ENCODE assay signal across 1 cellular context in genomic region chr2:154462634-154463033, GRCh38.
TF ChIP-seq lines count a peak whose summit lies in the region.

No MANE protein-coding gene starts in this region.

TF ChIP-seq in HepG2, 621 proteins besides CTCF, POLR2A, EP300 and RAD21 (continued from another document and continues in another):
- TF ChIP-seq ZNF362 (CRISPR knock-in tag; IDR thresholded peaks at IDR 0.05; ENCODE audit: borderline replicate concordance) (peak; percentile 96), HOXD1 (CRISPR knock-in tag; IDR thresholded peaks at IDR 0.05) (no peak), FOXK2 (IDR thresholded peaks at IDR 0.05) (no peak), AKAP8 (CRISPR knock-in tag; IDR thresholded peaks at IDR 0.05) (no peak), ZNF333 (CRISPR knock-in tag; IDR thresholded peaks at IDR 0.05; ENCODE audit: borderline replicate concordance) (no peak), RBM22 (optimal IDR thresholded peaks at IDR 0.05; ENCODE audit: low read length) (no peak), MLLT10 (CRISPR knock-in tag; IDR thresholded peaks at IDR 0.05) (no peak), ZNF17 (CRISPR knock-in tag; IDR thresholded peaks at IDR 0.05) (no peak), HCFC1 (IDR thresholded peaks at IDR 0.05; ENCODE audit: low read depth, low read length) (no peak), ZBTB8A (CRISPR knock-in tag; IDR thresholded peaks at IDR 0.05; ENCODE audit: borderline replicate concordance, low read depth) (no peak), ZNF3 (CRISPR knock-in tag; IDR thresholded peaks at IDR 0.05) (no peak), CEBPG (CRISPR knock-in tag; IDR thresholded peaks at IDR 0.05) (peak; percentile 80), CREB3 (CRISPR knock-in tag; IDR thresholded peaks at IDR 0.05) (no peak), ZNF605 (CRISPR knock-in tag; IDR thresholded peaks at IDR 0.05) (no peak), ISL2 (CRISPR knock-in tag; IDR thresholded peaks at IDR 0.05) (peak; percentile 85), MXD4 (CRISPR knock-in tag; IDR thresholded peaks at IDR 0.05) (no peak), FOXM1 (CRISPR knock-in tag; IDR thresholded peaks at IDR 0.05) (no peak), YY1 (IDR thresholded peaks at IDR 0.05; ENCODE audit: insufficient read depth, insufficient replicate concordance, low read depth, low read length) (no peak), TFDP2 (CRISPR knock-in tag; IDR thresholded peaks at IDR 0.05) (no peak), ZFP36L1 (CRISPR knock-in tag; IDR thresholded peaks at IDR 0.05) (no peak), SIX4 (CRISPR knock-in tag; IDR thresholded peaks at IDR 0.05) (no peak), ZNF749 (CRISPR knock-in tag; IDR thresholded peaks at IDR 0.05; ENCODE audit: borderline replicate concordance) (no peak), ZNF292 (CRISPR knock-in tag; IDR thresholded peaks at IDR 0.05; ENCODE audit: borderline replicate concordance, low read depth) (no peak), ZNF703 (CRISPR knock-in tag; IDR thresholded peaks at IDR 0.05; ENCODE audit: borderline replicate concordance) (no peak), GFI1 (CRISPR knock-in tag; IDR thresholded peaks at IDR 0.05; ENCODE audit: borderline replicate concordance) (no peak), NR2C2 (CRISPR knock-in tag; IDR thresholded peaks at IDR 0.05; ENCODE audit: borderline replicate concordance) (peak; percentile 71), HBP1 (CRISPR knock-in tag; IDR thresholded peaks at IDR 0.05; ENCODE audit: low read depth) (no peak), FOXJ3 (CRISPR knock-in tag; IDR thresholded peaks at IDR 0.05; ENCODE audit: borderline replicate concordance) (peak; percentile 91; the same call in 1 of the 2 replicates), ZKSCAN5 (CRISPR knock-in tag; IDR thresholded peaks at IDR 0.05) (no peak), AHDC1 (CRISPR knock-in tag; IDR thresholded peaks at IDR 0.05; ENCODE audit: borderline replicate concordance) (peak; percentile 98; the same call in 1 of the 2 replicates), GATAD2A (CRISPR knock-in tag; IDR thresholded peaks at IDR 0.05) (peak; percentile 94), ZNF766 (CRISPR knock-in tag; IDR thresholded peaks at IDR 0.05; ENCODE audit: borderline replicate concordance) (no peak), PAF1 (CRISPR knock-in tag; IDR thresholded peaks at IDR 0.05) (no peak), ZSCAN9 (CRISPR knock-in tag; IDR thresholded peaks at IDR 0.05; ENCODE audit: borderline replicate concordance) (no peak), HDAC6 (IDR thresholded peaks at IDR 0.05; ENCODE audit: low read depth, low read length) (no peak), SIX1 (CRISPR knock-in tag; IDR thresholded peaks at IDR 0.05; ENCODE audit: borderline replicate concordance) (no peak), ZBTB21 (CRISPR knock-in tag; IDR thresholded peaks at IDR 0.05) (no peak), U2AF2 (IDR thresholded peaks at IDR 0.05; ENCODE audit: low read depth, low read length) (no peak), ATF2 (CRISPR knock-in tag; IDR thresholded peaks at IDR 0.05) (0 out of 2 replicates have a peak, but pooled peaks have one; percentile 24), ARID5B (CRISPR knock-in tag; IDR thresholded peaks at IDR 0.05) (peak; percentile 93), ZNF841 (CRISPR knock-in tag; IDR thresholded peaks at IDR 0.05; ENCODE audit: borderline replicate concordance) (no peak), ZNF724P (CRISPR knock-in tag; IDR thresholded peaks at IDR 0.05; ENCODE audit: borderline replicate concordance) (no peak), ZBTB46 (CRISPR knock-in tag; IDR thresholded peaks at IDR 0.05; ENCODE audit: borderline replicate concordance) (no peak), GRHL1 (CRISPR knock-in tag; conservative IDR thresholded peaks at IDR 0.05) (no peak), ATF3 (CRISPR knock-in tag; IDR thresholded peaks at IDR 0.05) (no peak)
